11 cellular contexts compared by ENCODE assay signal in the genomic region with DNA sequence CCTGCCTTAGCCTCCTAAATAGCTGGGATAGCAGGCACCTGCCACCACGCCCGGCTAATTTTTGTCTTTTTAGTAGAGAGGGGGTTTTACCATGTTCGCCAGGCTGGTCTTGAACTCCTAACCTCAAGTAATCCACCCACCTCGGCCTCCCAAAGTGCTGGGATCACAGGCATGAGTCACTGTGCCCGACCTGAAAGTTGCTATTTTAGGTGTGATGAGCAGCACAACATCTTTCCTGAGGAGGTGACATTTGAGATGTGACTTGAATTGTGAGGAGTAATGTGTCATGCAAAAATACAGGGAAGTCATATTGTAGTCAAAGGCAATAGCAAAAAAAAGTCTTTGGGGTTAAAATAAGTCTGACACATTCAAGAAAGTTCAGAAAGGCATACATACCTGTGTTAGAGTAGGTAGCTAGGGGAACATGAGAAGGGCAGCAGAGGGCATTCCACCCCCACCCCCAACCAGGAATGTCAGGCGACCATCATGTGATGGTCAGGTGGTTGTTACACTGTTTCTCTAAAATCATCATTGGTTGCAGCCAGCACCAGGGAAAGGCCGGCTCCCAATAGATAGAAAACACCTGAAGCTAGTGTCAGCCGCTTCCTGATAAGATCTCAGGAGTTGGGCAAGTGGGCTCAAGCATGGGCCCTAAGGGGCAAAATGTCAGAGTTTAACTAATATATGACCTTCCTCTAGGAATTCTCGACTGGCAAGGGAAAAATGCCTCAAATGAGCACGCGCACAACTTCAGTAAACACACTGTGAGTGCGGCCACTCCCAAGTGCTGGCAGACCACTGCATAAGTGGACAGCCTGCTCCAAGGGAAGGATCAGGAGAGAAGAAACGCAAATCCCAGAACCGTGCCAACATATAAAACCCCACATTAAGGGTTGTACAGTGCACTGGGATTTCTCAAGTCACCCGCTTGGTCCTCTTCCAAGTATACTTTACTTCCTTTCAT. TPM values are rescaled to one million over a fixed set of nuclear protein-coding genes. Genes with fewer than 3 reads are reported as not detected.
DNase-seq lines count a peak whose midpoint lies in the region; ATAC-seq and TF ChIP-seq lines count a peak whose summit lies in the region.
"Had no signal": no experiment of that assay in that cellular context is flagged by ENCODE, and none has a peak within 500 bp of the region (broad histone marks: within the 10 kb centered on the region; RNA-seq: fewer than 3 reads in every experiment).

Gene TACC2 (plus strand): TSS at position 803 of the 964 bp plus-strand sequence. CDS start 32,819 bp downstream, outside the sequence.

- H3K4me1 ChIP-seq in smooth muscle cell (ENCODE audit: low read depth) = peaks cover 7% of the 10 kb centered on the region

- no peaks in the 10 kb centered on the region for H4K20me1 ChIP-seq in smooth muscle cell (ENCODE audit: low read depth)

- DNase-seq in M059J (ENCODE audit: low read depth) (peak; percentile 9), coronary artery (ENCODE audit: low spot score) (no peak), left colon (peak in 1 of 2 donors; percentile 41), smooth muscle cell (lab: John Stamatoyannopoulos, UW; ENCODE audit: unreplicated experiment) (no peak), WERI-Rb-1 (no peak), NCI-H2029 treated with DMSO at 0.1 percent for 48 hours (lab: John Stamatoyannopoulos, UW) (no peak), NCI-H524 treated with DMSO at 0.1 percent for 48 hours (lab: John Stamatoyannopoulos, UW) (no peak), hypothalamus (lab: John Stamatoyannopoulos, UW) (no peak)
- DNase-seq: DMS79 treated with DMSO at 0.1 percent for 48 hours, T-helper 17 cell had no signal

- no peaks in the 10 kb centered on the region for H3F3A ChIP-seq in smooth muscle cell (ENCODE audit: low read depth)

- intact Hi-C loops in left colon (cut with DNase I, micrococcal nuclease) = no loop called here

- peak within 1 kb of the TSS; percentile 28 for H3K4me3 ChIP-seq in coronary artery
- no peak within 1 kb of the TSS for H3K4me3 ChIP-seq in smooth muscle cell
- H3K4me3 ChIP-seq in WERI-Rb-1 (ENCODE audit: low read depth, low read length) = no peak within 1 kb of the TSS

- ATAC-seq in left colon = no peak
- ATAC-seq: T-helper 17 cell had no signal

- H3K36me3 ChIP-seq in smooth muscle cell (ENCODE audit: low read depth) (no peaks in the 10 kb centered on the region), WERI-Rb-1 (no peaks in the 10 kb centered on the region)

- no peak within 1 kb of the TSS for H3K9ac ChIP-seq in smooth muscle cell (ENCODE audit: low read depth)

- H3K27ac ChIP-seq in coronary artery (peak within 1 kb of the TSS in 1 of 2 donors; percentile 54), smooth muscle cell (ENCODE audit: low read depth) (peak within 1 kb of the TSS; percentile 13), WERI-Rb-1 (no peak within 1 kb of the TSS)

- no peak within 1 kb of the TSS for H2AFZ ChIP-seq in smooth muscle cell (ENCODE audit: low read depth)

- TF ChIP-seq CTCF in coronary artery (IDR thresholded peaks at IDR 0.05) = no peak
- no peak for TF ChIP-seq CTCF in smooth muscle cell (IDR thresholded peaks at IDR 0.05; ENCODE audit: borderline replicate concordance, insufficient read depth, poor library complexity, severe bottlenecking)
- no peak for TF ChIP-seq CTCF in WERI-Rb-1 (IDR thresholded peaks at IDR 0.05; ENCODE audit: low read depth, low read length)

- H3K27me3 ChIP-seq in smooth muscle cell (ENCODE audit: low read depth) = no peaks in the 10 kb centered on the region
- no peaks in the 10 kb centered on the region for H3K27me3 ChIP-seq in WERI-Rb-1 (ENCODE audit: insufficient read depth, low read depth, severe bottlenecking)

- 87% methylated on average over 15 of the region's 15 CpGs for WGBS in smooth muscle cell (ENCODE audit: low lambda C conversion rate)

- no peak within 1 kb of the TSS for H3K4me2 ChIP-seq in smooth muscle cell

- H3K9me3 ChIP-seq in smooth muscle cell (replicated peaks; ENCODE audit: low read depth) (peaks cover 4% of the 10 kb centered on the region), WERI-Rb-1 (ENCODE audit: severe bottlenecking) (peaks cover 8% of the 10 kb centered on the region)

- H3K79me2 ChIP-seq in smooth muscle cell (ENCODE audit: low read depth) = no peaks in the 10 kb centered on the region

RNA-seq across cellular contexts. Expression of gene TACC2, which starts in this region (rescaled TPM):
- 2.9 and 7.8 TPM in 2 replicates for total RNA-seq in M059J (2014; rRNA removed; shearing (Covaris generic))
- total RNA-seq in left colon = 100 to 1,000 TPM; 107 to 113 TPM
- 2.1 and 7.6 TPM in 2 replicates for total RNA-seq in smooth muscle cell
- 2.8 and 6.6 TPM in 2 replicates for polyA plus RNA-seq in smooth muscle cell
- total RNA-seq: T-helper 17 cell had no signal
- polyA plus RNA-seq: IgD-negative memory B cell had no signal

Comparison
In these comparisons a context has a peak if more than half of its experiments do, and no peak if none do; other contexts are left out.
1. RNA of gene TACC2 (total RNA-seq): 107 to 113 TPM in left colon; 2.9 to 7.8 TPM in M059J and 2.1 to 7.6 TPM in smooth muscle cell; every median in the first group is over 10 times any median in the second.